In genomic region chr5:142178651-142179050, GRCh38 we compare ENCODE assay signal across 30 cellular contexts.
"Had no signal": no experiment of that assay in that cellular context is flagged by ENCODE, and none has a peak within 500 bp of the region (broad histone marks: within the 10 kb centered on the region; RNA-seq: fewer than 3 reads in every experiment).

No MANE protein-coding gene starts in this region.

- H3K27me3 ChIP-seq: heart left ventricle, left lung, pancreas, stomach, testis, thyroid gland, transverse colon, upper lobe of right lung had no signal

- H3K4me3 ChIP-seq: heart left ventricle, left lung, lower lobe of right lung, mucosa of descending colon, pancreas, prostate gland, smooth muscle cell, stomach, testis, thyroid gland, transverse colon, upper lobe of right lung had no signal

- ATAC-seq: heart left ventricle; left colon; left lung; lower lobe of right lung; mucosa of descending colon; naive thymus-derived CD8-positive, alpha-beta T cell; pancreas; right cardiac atrium; sciatic nerve; stimulated activated naive B cell treated with anti-CD40 and anti-IgM and Interleukin-4, amounts not matched to agents 10 μg/mL and 1 μg/mL and 100 μg/mL, for 72 hours; stimulated activated naive CD8-positive, alpha-beta T cell treated with anti-CD3 and anti-CD28 coated beads, Interleukin-15, Interleukin-2, amounts not matched to agents 100 U/mL and 50 U/mL, for 24 hours; upper lobe of right lung had no signal

- H3K9me3 ChIP-seq: heart left ventricle, left lung, lower lobe of right lung, mucosa of descending colon, pancreas, prostate gland, stomach, testis, thyroid gland, transverse colon, upper lobe of right lung had no signal

- H3K36me3 ChIP-seq: heart left ventricle, left lung, lower lobe of right lung, pancreas, prostate gland, stomach, thyroid gland, transverse colon, upper lobe of right lung had no signal

- H3K4me1 ChIP-seq: left lung, lower lobe of right lung, pancreas, prostate gland, testis, thyroid gland, upper lobe of right lung had no signal

- DNase-seq: heart left ventricle; hypothalamus; immature natural killer cell; kidney; left colon; left lung; lower lobe of right lung; mammary epithelial cell; mesenchymal stem cell; midbrain; mucosa of descending colon; naive thymus-derived CD8-positive, alpha-beta T cell; nucleus accumbens; pancreas; retina; right cardiac atrium; stimulated activated CD4-positive, alpha-beta T cell treated with anti-CD3 and anti-CD28 coated beads, Interleukin-12 subunit alpha, Interleukin-12 subunit beta, amount 100 ng/mL, for 4 hours; stimulated activated CD4-positive, alpha-beta T cell treated with anti-CD3 and anti-CD28 coated beads, Interleukin-15, amount 100 ng/mL, for 24 hours; stimulated activated CD4-positive, alpha-beta T cell treated with anti-CD3 and anti-CD28 coated beads, Interleukin-2, amount 100 ng/mL, for 24 hours; stimulated activated CD4-positive, alpha-beta T cell treated with anti-CD3 and anti-CD28 coated beads, Interleukin-4, amount 100 ng/mL, for 1 hour; stimulated activated naive B cell treated with anti-CD40 and anti-IgM and Interleukin-4, amounts not matched to agents 10 μg/mL and 1 μg/mL and 100 μg/mL, for 72 hours; stimulated activated naive CD8-positive, alpha-beta T cell treated with anti-CD3 and anti-CD28 coated beads, Interleukin-15, Interleukin-2, amounts not matched to agents 100 U/mL and 50 U/mL, for 24 hours; stomach; testis; thyroid gland; transverse colon; upper lobe of right lung had no signal

- H3K27ac ChIP-seq: heart left ventricle, left lung, lower lobe of right lung, pancreas, prostate gland, stomach, testis, thyroid gland, transverse colon, upper lobe of right lung had no signal
